8 cellular contexts compared by ENCODE assay signal in the genomic region with DNA sequence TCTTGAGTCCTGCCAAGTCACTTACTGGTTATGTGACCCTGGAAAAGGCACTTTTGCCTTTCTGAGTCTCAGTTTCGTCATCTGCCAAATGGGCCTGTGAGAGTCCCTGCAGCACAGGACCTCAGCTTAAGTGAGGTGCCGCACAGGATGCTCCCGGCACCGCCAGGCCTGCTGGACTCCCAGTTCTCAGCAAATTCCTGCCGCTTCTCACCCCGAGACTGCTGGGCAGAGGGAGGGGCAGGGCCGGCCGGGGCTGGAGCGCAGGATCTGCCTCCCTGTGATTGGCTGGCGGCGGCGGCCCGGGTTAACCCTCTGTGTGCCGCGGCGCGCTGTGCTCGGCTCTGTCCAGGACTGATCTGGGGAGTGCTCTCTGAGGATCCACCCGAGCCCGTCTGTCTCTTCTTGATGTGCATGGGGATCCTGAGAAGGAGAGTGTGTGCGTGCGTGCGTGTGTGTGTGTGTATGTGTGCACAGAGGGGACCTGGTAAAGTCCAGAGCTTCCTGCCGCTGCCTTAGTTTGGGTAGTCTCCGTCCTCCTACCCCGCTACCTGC. TPM values are rescaled to one million over a fixed set of nuclear protein-coding genes. Genes with fewer than 3 reads are reported as not detected.
A peak's percentile ranks its signal among the peaks of the same experiment; 100 is the strongest.
DNase-seq lines count a peak whose midpoint lies in the region; ATAC-seq and TF ChIP-seq lines count a peak whose summit lies in the region.

No MANE protein-coding gene starts in this region.

- intact Hi-C loops in activated CD8-positive, alpha-beta T cell treated with anti-CD3 and anti-CD28 coated beads for 36 hours (cut with micrococcal nuclease): no loop called here
- intact Hi-C loops in natural killer cell (cut with micrococcal nuclease): loop anchor here (1.0 to 5.0 kb wide), 2 partner anchors 17 to 35 kb away; no protein-coding TSS in a partner anchor

- H3K4me1 Mint-ChIP-seq in activated CD8-positive, alpha-beta T cell treated with anti-CD3 and anti-CD28 coated beads for 36 hours (ENCODE audit: low read depth): peaks cover 30% of the 10 kb centered on the region
- H3K4me1 Mint-ChIP-seq in natural killer cell: peaks cover 30 to 50% of the 10 kb centered on the region in 2 donors

- H3K27ac Mint-ChIP-seq in activated CD8-positive, alpha-beta T cell treated with anti-CD3 and anti-CD28 coated beads for 36 hours: peak overlapping the region; percentile 72
- peak overlapping the region in 1 of 2 donors; percentile 35 for H3K27ac Mint-ChIP-seq in natural killer cell

- H3K4me3 Mint-ChIP-seq in activated CD8-positive, alpha-beta T cell treated with anti-CD3 and anti-CD28 coated beads for 36 hours: peak overlapping the region; percentile 74
- peak overlapping the region; percentile 78 for H3K4me3 Mint-ChIP-seq in natural killer cell

- no peaks in the 10 kb centered on the region for H3K27me3 Mint-ChIP-seq in activated CD8-positive, alpha-beta T cell treated with anti-CD3 and anti-CD28 coated beads for 36 hours
- no peaks in the 10 kb centered on the region for H3K27me3 Mint-ChIP-seq in natural killer cell (ENCODE audit: low read depth in 2 of 2)

- H3K4me3 ChIP-seq in fibroblast of the aortic adventitia (ENCODE audit: low read depth, low read length): peak overlapping the region; percentile 81

- peaks cover 53% of the 10 kb centered on the region for H3K36me3 Mint-ChIP-seq in activated CD8-positive, alpha-beta T cell treated with anti-CD3 and anti-CD28 coated beads for 36 hours (ENCODE audit: low read depth)
- peaks cover 6% of the 10 kb centered on the region for H3K36me3 Mint-ChIP-seq in natural killer cell

- H3K9me3 Mint-ChIP-seq in activated CD8-positive, alpha-beta T cell treated with anti-CD3 and anti-CD28 coated beads for 36 hours: no peaks in the 10 kb centered on the region
- H3K9me3 Mint-ChIP-seq in natural killer cell: no peaks in the 10 kb centered on the region

- peak; percentile 49 for DNase-seq in stimulated activated CD4-positive, alpha-beta T cell treated with anti-CD3 and anti-CD28 coated beads, Interleukin-12 subunit alpha, Interleukin-12 subunit beta, amount 100 ng/mL, for 4 hours
- DNase-seq in stimulated activated CD4-positive, alpha-beta T cell treated with anti-CD3 and anti-CD28 coated beads, Interleukin-4, amount 100 ng/mL, for 24 hours: no peak
- DNase-seq in LHCN-M2 (ENCODE audit: low read depth) (peak; percentile 32), fibroblast of the aortic adventitia (ENCODE audit: low read depth) (peak; percentile 79), natural killer cell (no peak), T1000 (lab: John Stamatoyannopoulos, UW) (no peak)
- DNase-seq in activated CD8-positive, alpha-beta T cell treated with anti-CD3 and anti-CD28 coated beads for 36 hours: peak; percentile 50

- POLR2A ChIA-PET in activated CD8-positive, alpha-beta T cell treated with anti-CD3 and anti-CD28 coated beads for 36 hours (lab: Charles Lee): interaction anchor here (0.9 to 25.9 kb wide), 6 partner anchors 8 to 100 kb away, joined by 3 to 683 read pairs (median 4); partner anchors contain the start of genes RHOF, SETD1B and TMEM120B

- ATAC-seq in activated CD8-positive, alpha-beta T cell treated with anti-CD3 and anti-CD28 coated beads for 36 hours: peak; percentile 64
- ATAC-seq in natural killer cell (peak; percentile 12 to 42 (median 35)), GM21423 (IDR thresholded peaks at IDR 0.05; ENCODE audit: unreplicated experiment) (no peak)

- CTCF ChIA-PET in activated CD8-positive, alpha-beta T cell treated with anti-CD3 and anti-CD28 coated beads for 36 hours (lab: Charles Lee): interaction anchor here (0.7 to 13.5 kb wide), 25 partner anchors 8 to 192 kb away, joined by 3 to 698 read pairs (median 6); partner anchors contain the start of genes CFAP251, PSMD9, RHOF and SETD1B

- TF ChIP-seq CTCF in activated CD8-positive, alpha-beta T cell treated with anti-CD3 and anti-CD28 coated beads for 36 hours (IDR thresholded peaks at IDR 0.05): no peak
- TF ChIP-seq CTCF in fibroblast of the aortic adventitia (IDR thresholded peaks at IDR 0.05; ENCODE audit: insufficient read depth, low read length) (no peak), natural killer cell (IDR thresholded peaks at IDR 0.05) (peak; percentile 54)

RNA-seq across cellular contexts. Expression of gene SETD1B, which starts 8.6 kb away (rescaled TPM):
- 2.2 and 2.9 TPM in 2 replicates for total RNA-seq in LHCN-M2 (2014; rRNA removed)
- 4.1 TPM for polyA plus RNA-seq in LHCN-M2 (2012)
- total RNA-seq in activated CD8-positive, alpha-beta T cell treated with anti-CD3 and anti-CD28 coated beads for 36 hours: 10 to 100 TPM; 13.3 TPM
- 5.0 and 6.1 TPM in 2 replicates for total RNA-seq in fibroblast of the aortic adventitia (ENCODE audit: low replicate concordance)
- total RNA-seq in natural killer cell: 10 to 100 TPM; 55.1 to 57.5 (median 56.2) TPM

RNA-seq across cellular contexts. Expression of gene RHOF, which starts 18.9 kb away (rescaled TPM):
- 1.8 and 2.5 TPM in 2 replicates for total RNA-seq in LHCN-M2 (2014; rRNA removed)
- polyA plus RNA-seq in LHCN-M2 (2012): 1.1 TPM
- 100 to 1,000 TPM; 108 to 116 TPM for total RNA-seq in activated CD8-positive, alpha-beta T cell treated with anti-CD3 and anti-CD28 coated beads for 36 hours
- total RNA-seq in fibroblast of the aortic adventitia (ENCODE audit: low replicate concordance): 10.9 and 13.1 TPM in 2 replicates
- total RNA-seq in natural killer cell: 100 to 1,000 TPM; 146 to 201 (median 177) TPM

RNA-seq across cellular contexts. Expression of gene HPD, which starts 46.3 kb away (rescaled TPM):
- total RNA-seq in LHCN-M2 (2014; rRNA removed) (0.26 and 0.75 TPM in 2 replicates), fibroblast of the aortic adventitia (ENCODE audit: low replicate concordance) (1.1 and 1.8 TPM in 2 replicates), natural killer cell (not detected)
- polyA plus RNA-seq in LHCN-M2 (2012): 0.63 TPM
- not detected for total RNA-seq in activated CD8-positive, alpha-beta T cell treated with anti-CD3 and anti-CD28 coated beads for 36 hours

Comparison
In these comparisons a context has a peak if more than half of its experiments do, and no peak if none do; other contexts are left out.
1. DNase-seq: peak in stimulated activated CD4-positive, alpha-beta T cell treated with anti-CD3 and anti-CD28 coated beads, Interleukin-12 subunit alpha, Interleukin-12 subunit beta, amount 100 ng/mL, for 4 hours (single experiment), LHCN-M2 (single experiment), activated CD8-positive, alpha-beta T cell treated with anti-CD3 and anti-CD28 coated beads for 36 hours (single experiment) and fibroblast of the aortic adventitia (single experiment); none in stimulated activated CD4-positive, alpha-beta T cell treated with anti-CD3 and anti-CD28 coated beads, Interleukin-4, amount 100 ng/mL, for 24 hours (single experiment), natural killer cell (single experiment) and T1000 (single experiment).